ENCODE assay signal across 8 cellular contexts in the genomic region with DNA sequence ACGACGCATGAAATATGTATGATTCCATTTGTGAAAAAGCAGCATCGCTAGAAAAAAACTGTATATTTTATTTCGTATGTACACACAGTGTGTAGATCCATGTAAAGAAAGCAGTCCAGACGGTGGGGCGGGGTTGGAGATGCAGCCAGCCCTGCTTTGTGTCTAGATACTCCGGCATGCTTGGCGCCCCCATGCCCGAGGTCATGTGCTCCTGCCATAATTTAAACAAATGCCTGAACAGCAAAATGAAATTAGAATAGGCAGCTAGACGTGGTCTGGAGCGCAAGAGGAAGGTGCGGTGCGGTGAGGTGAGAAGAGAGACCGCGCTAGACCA.
DNase-seq lines count a peak whose midpoint lies in the region; ATAC-seq, FAIRE-seq and TF ChIP-seq lines count a peak whose summit lies in the region.
"Not testable (repeated sequence)": the region's sequence is repeated elsewhere in the genome, so short reads cannot be mapped to it uniquely, and the experiment has no call there.

No MANE protein-coding gene starts in this region.

- not testable (repeated sequence) for H3K4ac ChIP-seq in mesenchymal stem cell (ENCODE audit: low read depth in 1 of 2, low read length in 2 of 2)

- H3K27me3 Mint-ChIP-seq in WTC11 (ENCODE audit: low read depth): not testable (repeated sequence)

- not testable (repeated sequence) for H3K4me2 ChIP-seq in mesenchymal stem cell (ENCODE audit: low read length, poor library complexity, severe bottlenecking)

- not testable (repeated sequence) for H3K36me3 ChIP-seq in bronchial epithelial cell (ENCODE audit: control insufficient read depth, insufficient read depth, low read length); gastroesophageal sphincter; mesenchymal stem cell (ENCODE audit: control insufficient read depth in 1 of 2, insufficient read depth in 2 of 2, low read depth in 1 of 2, low read length in 2 of 2); ovary; urinary bladder (ENCODE audit: insufficient read depth)

- not testable (repeated sequence) for H2BK5ac ChIP-seq in mesenchymal stem cell (ENCODE audit: low read depth, low read length, poor library complexity, severe bottlenecking)

- H3K36me3 Mint-ChIP-seq in WTC11; stimulated activated effector memory CD8-positive, alpha-beta T cell treated with anti-CD3 and anti-CD28 coated beads, Interleukin-12 subunit alpha, Interleukin-12 subunit beta, amount 100 ng/mL, for 72 hours: not testable (repeated sequence)

- peak overlapping the region; percentile 66 for H3K4me3 Mint-ChIP-seq in WTC11
- H3K4me3 Mint-ChIP-seq in stimulated activated effector memory CD8-positive, alpha-beta T cell treated with anti-CD3 and anti-CD28 coated beads, Interleukin-12 subunit alpha, Interleukin-12 subunit beta, amount 100 ng/mL, for 72 hours: peak overlapping the region; percentile 39

- H3K27ac Mint-ChIP-seq in WTC11; stimulated activated effector memory CD8-positive, alpha-beta T cell treated with anti-CD3 and anti-CD28 coated beads, Interleukin-12 subunit alpha, Interleukin-12 subunit beta, amount 100 ng/mL, for 72 hours: not testable (repeated sequence)

- H3K4me1 Mint-ChIP-seq in WTC11: peaks cover 24% of the 10 kb centered on the region
- not testable (repeated sequence) for H3K4me1 Mint-ChIP-seq in stimulated activated effector memory CD8-positive, alpha-beta T cell treated with anti-CD3 and anti-CD28 coated beads, Interleukin-12 subunit alpha, Interleukin-12 subunit beta, amount 100 ng/mL, for 72 hours

- H2BK15ac ChIP-seq in mesenchymal stem cell (ENCODE audit: low read depth, poor library complexity, severe bottlenecking): not testable (repeated sequence)

- H4K8ac ChIP-seq in mesenchymal stem cell (ENCODE audit: low read length): not testable (repeated sequence)

- H3K23ac ChIP-seq in mesenchymal stem cell (ENCODE audit: low read length in 2 of 2): not testable (repeated sequence)

- not testable (repeated sequence) for H2BK120ac ChIP-seq in mesenchymal stem cell (ENCODE audit: low read depth, low read length)

- CTCF ChIA-PET in WTC11 (lab: Charles Lee): not testable (repeated sequence)

- H3K4me1 ChIP-seq in gastroesophageal sphincter (peaks cover 0 to 18% (median 0%) of the 10 kb centered on the region in 3 donors), mesenchymal stem cell (ENCODE audit: control insufficient read depth, insufficient read depth, low read depth, low read length) (peaks cover 10% of the 10 kb centered on the region)
- not testable (repeated sequence) for H3K4me1 ChIP-seq in ovary (ENCODE audit: insufficient read depth); urinary bladder (ENCODE audit: insufficient read depth)

- not testable (repeated sequence) for H3K9me3 ChIP-seq in gastroesophageal sphincter; mesenchymal stem cell (ENCODE audit: control insufficient read depth, low read length); ovary

- H2AK5ac ChIP-seq in mesenchymal stem cell (ENCODE audit: low read length, severe bottlenecking): not testable (repeated sequence)

- not testable (repeated sequence) for FAIRE-seq in bronchial epithelial cell (lab: Jason Lieb, UNC)

- not testable (repeated sequence) for H3K79me1 ChIP-seq in mesenchymal stem cell (replicated peaks; ENCODE audit: low read length, poor library complexity, severe bottlenecking)

- H3K14ac ChIP-seq in mesenchymal stem cell (ENCODE audit: low read length in 2 of 2): not testable (repeated sequence)

- not testable (repeated sequence) for H3K27me3 ChIP-seq in bronchial epithelial cell (ENCODE audit: control insufficient read depth, insufficient read depth, low read length); gastroesophageal sphincter; mesenchymal stem cell (ENCODE audit: control insufficient read depth in 1 of 2, insufficient read depth in 1 of 2, low read length in 2 of 2); ovary

- H3K18ac ChIP-seq in mesenchymal stem cell (ENCODE audit: low read depth in 1 of 2, low read length in 2 of 2): not testable (repeated sequence)

- not testable (repeated sequence) for H2AFZ ChIP-seq in mesenchymal stem cell (ENCODE audit: low read depth, low read length)

- WGBS in gastroesophageal sphincter (ENCODE audit: low coverage in 1 of 2), 2 donors: 26 to 65% methylated on average over 6 to 15 of the region's 15 CpGs
- 65% methylated on average over 15 of the region's 15 CpGs for WGBS in mesenchymal stem cell
- 17 to 22% (median 20%) methylated on average over 15 of the region's 15 CpGs for WGBS in ovary, 3 donors
- 30% methylated on average over 15 of the region's 15 CpGs for WGBS in urinary bladder

- intact Hi-C loops in ovary (cut with DNase I): not testable (repeated sequence)

- POLR2A ChIA-PET in WTC11 (lab: Charles Lee): not testable (repeated sequence)

- H3K9me3 Mint-ChIP-seq in WTC11; stimulated activated effector memory CD8-positive, alpha-beta T cell treated with anti-CD3 and anti-CD28 coated beads, Interleukin-12 subunit alpha, Interleukin-12 subunit beta, amount 100 ng/mL, for 72 hours: not testable (repeated sequence)

- ATAC-seq in GM18511 (IDR thresholded peaks at IDR 0.05; ENCODE audit: unreplicated experiment): peak; percentile 3
- ATAC-seq in WTC11; gastroesophageal sphincter; stimulated activated effector memory CD8-positive, alpha-beta T cell treated with anti-CD3 and anti-CD28 coated beads, Interleukin-12 subunit alpha, Interleukin-12 subunit beta, amount 100 ng/mL, for 72 hours: not testable (repeated sequence)

- not testable (repeated sequence) for DNase-seq in WTC11 (ENCODE audit: low spot score); bronchial epithelial cell (ENCODE audit: low read depth); mesenchymal stem cell; ovary; stimulated activated effector memory CD8-positive, alpha-beta T cell treated with anti-CD3 and anti-CD28 coated beads, Interleukin-12 subunit alpha, Interleukin-12 subunit beta, amount 100 ng/mL, for 72 hours (ENCODE audit: low spot score in 2 of 2)

- H2BK12ac ChIP-seq in mesenchymal stem cell (ENCODE audit: low read length in 2 of 2): not testable (repeated sequence)

- peak overlapping the region; percentile 5 for H3K4me3 ChIP-seq in bronchial epithelial cell (ENCODE audit: low read depth, low read length)
- peak overlapping the region; percentile 29 to 67 for H3K4me3 ChIP-seq in gastroesophageal sphincter
- H3K4me3 ChIP-seq in mesenchymal stem cell (ENCODE audit: insufficient read depth in 1 of 2, low read depth in 1 of 2, low read length in 2 of 2): peak overlapping the region; percentile 32 to 62
- H3K4me3 ChIP-seq in ovary: peak overlapping the region; percentile 61
- peak overlapping the region; percentile 30 for H3K4me3 ChIP-seq in urinary bladder (ENCODE audit: low read depth, low read length)

- H3K9ac ChIP-seq in mesenchymal stem cell (ENCODE audit: low read length): peak overlapping the region; percentile 64

- not testable (repeated sequence) for TF ChIP-seq EP300 in gastroesophageal sphincter (IDR thresholded peaks at IDR 0.05); ovary (IDR thresholded peaks at IDR 0.05)

- TF ChIP-seq POLR2A in gastroesophageal sphincter (IDR thresholded peaks at IDR 0.05); ovary (IDR thresholded peaks at IDR 0.05): not testable (repeated sequence)

- TF ChIP-seq CTCF in WTC11 (IDR thresholded peaks at IDR 0.05); bronchial epithelial cell (IDR thresholded peaks at IDR 0.05; ENCODE audit: insufficient read depth, low read length, severe bottlenecking); gastroesophageal sphincter (IDR thresholded peaks at IDR 0.05); ovary (IDR thresholded peaks at IDR 0.05): not testable (repeated sequence)

- H4K91ac ChIP-seq in mesenchymal stem cell (ENCODE audit: low read length): not testable (repeated sequence)

- H3K27ac ChIP-seq in gastroesophageal sphincter (peak overlapping the region in 3 of 4 donors; percentile 72 to 82 (median 82)), ovary (peak overlapping the region; percentile 82 to 86)
- H3K27ac ChIP-seq in mesenchymal stem cell (ENCODE audit: low read length, poor library complexity, severe bottlenecking); urinary bladder (ENCODE audit: low read depth): not testable (repeated sequence)

Comparison
In these comparisons a context has a peak if more than half of its experiments do, and no peak if none do; other contexts are left out.
1. H3K4me3 ChIP-seq: peak in every context shown above with its lines; median percentile 61 in ovary; 48 in gastroesophageal sphincter; 47 in mesenchymal stem cell; 30 in urinary bladder; 5 in bronchial epithelial cell.